In the genomic region with DNA sequence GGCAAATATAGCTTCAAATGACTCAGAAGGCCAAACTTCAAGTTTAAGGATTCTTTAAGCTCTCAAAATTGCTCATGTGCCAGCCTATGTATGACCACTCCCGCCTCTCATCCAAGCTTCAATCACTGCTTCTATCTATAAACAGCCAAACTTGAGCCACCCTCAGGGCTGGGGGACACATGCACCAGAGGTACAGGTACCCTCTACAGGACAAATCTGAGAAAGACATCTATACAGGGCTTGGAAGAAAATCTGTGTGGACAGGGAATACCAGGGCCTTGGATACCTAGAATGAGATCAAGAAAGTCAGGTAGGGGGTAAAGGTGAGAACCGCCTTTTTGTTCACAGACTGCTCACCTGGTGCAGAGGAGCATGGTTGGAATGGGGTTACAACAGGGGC, we compare ENCODE assay signal across 26 cellular contexts.
"Had no signal": no experiment of that assay in that cellular context is flagged by ENCODE, and none has a peak within 500 bp of the region (broad histone marks: within the 10 kb centered on the region; RNA-seq: fewer than 3 reads in every experiment).

No MANE protein-coding gene starts in this region.

- FAIRE-seq: frontal cortex, keratinocyte, urothelium cell line had no signal

- DNase-seq: activated CD4-positive, alpha-beta memory T cell treated with anti-CD3 and anti-CD28 coated beads for 36 hours; activated CD4-positive, alpha-beta T cell treated with anti-CD3 and anti-CD28 coated beads, Interleukin-2, amount 10 ng/mL, durations not matched to agents 24 days and 14 days; activated CD8-positive, alpha-beta memory T cell treated with anti-CD3 and anti-CD28 coated beads, Interleukin-2, amount 50 U/mL, for 4 hours; activated gamma-delta T cell treated with Interleukin-2 at 50 U/mL for 16 hours; activated naive CD4-positive, alpha-beta T cell treated with anti-CD3 and anti-CD28 coated beads, Interleukin-2, amount 50 U/mL, for 16 hours; activated T-cell treated with anti-CD3 and anti-CD28 coated beads, Interleukin-2, amount 50 U/mL, for 1 hour; amniotic stem cell; caudate nucleus; esophagus squamous epithelium; left cardiac atrium; left ventricle myocardium superior; stimulated activated CD4-positive, alpha-beta T cell treated with anti-CD3 and anti-CD28 coated beads, Interleukin-12 subunit alpha, Interleukin-12 subunit beta, amount 100 ng/mL, for 4 hours; stimulated activated CD4-positive, alpha-beta T cell treated with anti-CD3 and anti-CD28 coated beads, Interleukin-4, amount 100 ng/mL, for 1 hour; stimulated activated naive CD8-positive, alpha-beta T cell treated with anti-CD3 and anti-CD28 coated beads, Interleukin-15, Interleukin-2, amounts not matched to agents 100 U/mL and 50 U/mL, for 24 hours; testis; transverse colon had no signal

- H3K9me3 ChIP-seq: esophagus squamous epithelium, neutrophil, testis, transverse colon had no signal

- H3K27me3 ChIP-seq: esophagus squamous epithelium, neutrophil, testis, transverse colon had no signal

- H3K36me3 Mint-ChIP-seq: activated CD4-positive, alpha-beta memory T cell treated with anti-CD3 and anti-CD28 coated beads for 36 hours had no signal

- H3K4me1 Mint-ChIP-seq: activated CD4-positive, alpha-beta T cell treated with anti-CD3 and anti-CD28 coated beads, Interleukin-2, amount 10 ng/mL, durations not matched to agents 24 days and 14 days had no signal

- H3K4me3 ChIP-seq: esophagus squamous epithelium, skin epidermis, testis, transverse colon had no signal

- H3K27ac Mint-ChIP-seq: activated CD4-positive, alpha-beta memory T cell treated with anti-CD3 and anti-CD28 coated beads for 36 hours; activated CD4-positive, alpha-beta T cell treated with anti-CD3 and anti-CD28 coated beads, Interleukin-2, amount 10 ng/mL, durations not matched to agents 24 days and 14 days; activated T-helper 1 cell treated with anti-CD3 and anti-CD28 coated beads, Interleukin-12 subunit alpha, Interleukin-12 subunit beta, Interleukin-2, Interleukin-4 antibody, amounts not matched to agents 30 ng/mL and 10 ng/mL and 1 ng/mL, durations not matched to agents 14 hours and 24 hours and 36 hours; nephron; T-helper 2 cell treated with Interferon-gamma antibody and Interleukin-4, amounts not matched to agents 5 μg/mL and 100 μg/mL, for 36 hours had no signal

- H3K4me1 ChIP-seq: esophagus squamous epithelium, testis, transverse colon had no signal

- H3K4me3 Mint-ChIP-seq: activated CD4-positive, alpha-beta memory T cell treated with anti-CD3 and anti-CD28 coated beads for 36 hours; activated CD4-positive, alpha-beta T cell treated with anti-CD3 and anti-CD28 coated beads, Interleukin-2, amount 10 ng/mL, durations not matched to agents 24 days and 14 days; activated T-helper 1 cell treated with anti-CD3 and anti-CD28 coated beads, Interleukin-12 subunit alpha, Interleukin-12 subunit beta, Interleukin-2, Interleukin-4 antibody, amounts not matched to agents 30 ng/mL and 10 ng/mL and 1 ng/mL, durations not matched to agents 14 hours and 24 hours and 36 hours; nephron; T-helper 2 cell treated with Interferon-gamma antibody and Interleukin-4, amounts not matched to agents 5 μg/mL and 100 μg/mL, for 36 hours had no signal

- H3K27ac ChIP-seq: esophagus squamous epithelium, neutrophil, skin epidermis, testis, transverse colon had no signal

- ATAC-seq: activated CD4-positive, CD25-positive, alpha-beta regulatory T cell treated with anti-CD3 and anti-CD28 coated beads, Interleukin-2, amount 50 U/mL, for 24 hours; left cardiac atrium; left ventricle myocardium superior; sciatic nerve; stimulated activated naive CD8-positive, alpha-beta T cell treated with anti-CD3 and anti-CD28 coated beads, Interleukin-15, Interleukin-2, amounts not matched to agents 100 U/mL and 50 U/mL, for 24 hours had no signal

- H3K27me3 Mint-ChIP-seq: activated CD4-positive, alpha-beta memory T cell treated with anti-CD3 and anti-CD28 coated beads for 36 hours; activated CD4-positive, alpha-beta T cell treated with anti-CD3 and anti-CD28 coated beads, Interleukin-2, amount 10 ng/mL, durations not matched to agents 24 days and 14 days had no signal

- H3K36me3 ChIP-seq: esophagus squamous epithelium, neutrophil, transverse colon had no signal
